In the genomic region with DNA sequence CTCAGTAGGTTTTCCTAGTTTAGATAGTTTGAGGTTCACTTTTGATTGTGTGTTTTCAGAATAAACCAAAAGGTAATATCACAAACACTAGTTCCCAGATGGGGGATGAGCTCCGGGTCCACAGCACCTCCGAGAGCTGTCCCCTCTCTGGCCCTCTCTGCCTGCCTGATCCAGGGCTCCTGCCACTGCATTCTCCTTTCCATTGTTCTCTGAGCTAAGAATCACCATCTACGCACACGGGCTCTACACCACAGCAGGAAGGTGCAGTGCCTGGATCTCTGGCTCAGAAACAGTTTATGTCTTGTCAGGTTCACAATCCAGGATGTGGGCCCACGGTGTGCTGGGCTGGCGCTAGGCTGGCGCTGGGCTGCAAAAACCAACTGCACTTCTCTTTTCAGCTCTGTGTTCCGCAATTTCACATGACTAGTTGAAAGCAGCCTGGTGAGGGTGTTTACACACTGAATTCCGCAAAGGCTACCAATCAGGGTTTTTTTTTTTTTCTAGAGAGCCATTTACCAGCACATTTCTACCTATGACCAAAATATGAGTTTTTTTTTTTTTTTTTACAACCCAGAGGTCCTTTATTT, we compare ENCODE assay signal across 17 cellular contexts.
"Had no signal": no experiment of that assay in that cellular context is flagged by ENCODE, and none has a peak within 500 bp of the region (broad histone marks: within the 10 kb centered on the region; RNA-seq: fewer than 3 reads in every experiment).

No MANE protein-coding gene starts in this region.

- DNase-seq: activated CD4-positive, alpha-beta T cell treated with anti-CD3 and anti-CD28 coated beads, Interleukin-2, amount 10 ng/mL, durations not matched to agents 24 days and 14 days; activated CD4-positive, CD25-positive, alpha-beta regulatory T cell; activated CD8-positive, alpha-beta memory T cell treated with anti-CD3 and anti-CD28 coated beads, Interleukin-2, amount 50 U/mL, for 4 hours; activated CD8-positive, alpha-beta T cell treated with anti-CD3 and anti-CD28 coated beads, Interleukin-2, amount 10 ng/mL, durations not matched to agents 7 days and 5 days; activated effector memory CD4-positive, alpha-beta T cell treated with anti-CD3 and anti-CD28 coated beads, Interleukin-2, amount 50 U/mL, for 16 hours; activated T-cell treated with anti-CD3 and anti-CD28 coated beads, Interleukin-2, amount 50 U/mL, for 48 hours; adrenal gland; left ventricle myocardium superior; mesendoderm; right cardiac atrium; stimulated activated CD4-positive, alpha-beta T cell treated with anti-CD3 and anti-CD28 coated beads, Interleukin-4, amount 100 ng/mL, for 4 hours; stimulated activated CD8-positive, alpha-beta memory T cell treated with anti-CD3 and anti-CD28 coated beads, Interleukin-4, amount 100 ng/mL, for 48 hours; stimulated activated naive CD8-positive, alpha-beta T cell treated with anti-CD3 and anti-CD28 coated beads, Interleukin-15, Interleukin-2, amounts not matched to agents 100 U/mL and 50 U/mL, for 24 hours; transverse colon had no signal

- H3K4me3 ChIP-seq: adrenal gland, cardiac muscle cell, prostate gland, skin epidermis, transverse colon had no signal

- H3K36me3 ChIP-seq: adrenal gland, cardiac muscle cell, prostate gland, transverse colon had no signal

- H3K9me3 ChIP-seq: adrenal gland, prostate gland, transverse colon had no signal

- H3K27ac ChIP-seq: adrenal gland, cardiac muscle cell, prostate gland, skin epidermis, transverse colon had no signal

- ATAC-seq: activated CD8-positive, alpha-beta T cell treated with anti-CD3 and anti-CD28 coated beads, Interleukin-2, amount 10 ng/mL, durations not matched to agents 7 days and 5 days; left ventricle myocardium superior; right cardiac atrium; stimulated activated naive CD8-positive, alpha-beta T cell treated with anti-CD3 and anti-CD28 coated beads, Interleukin-15, Interleukin-2, amounts not matched to agents 100 U/mL and 50 U/mL, for 24 hours had no signal

- H3K4me1 ChIP-seq: adrenal gland, prostate gland, transverse colon had no signal

- H3K27me3 ChIP-seq: cardiac muscle cell, transverse colon had no signal
